In genomic region chr10:70174058-70174741, GRCh38 we compare ENCODE assay signal across 1 cellular context.
TF ChIP-seq lines count a peak whose summit lies in the region.

No MANE protein-coding gene starts in this region.

TF ChIP-seq in HepG2, 621 proteins besides CTCF, POLR2A, EP300 and RAD21 (continued from another document and continues in another):
- TF ChIP-seq ZNF318 (CRISPR knock-in tag; IDR thresholded peaks at IDR 0.05) (0 out of 2 replicates have a peak, but pooled peaks have one; percentile 53), MYNN (CRISPR knock-in tag; IDR thresholded peaks at IDR 0.05; ENCODE audit: low read depth) (no peak), ZBTB34 (CRISPR knock-in tag; IDR thresholded peaks at IDR 0.05) (no peak), ZNF598 (CRISPR knock-in tag; IDR thresholded peaks at IDR 0.05; ENCODE audit: borderline replicate concordance) (peak; percentile 40; the same call in 1 of the 2 replicates), SSRP1 (CRISPR knock-in tag; IDR thresholded peaks at IDR 0.05) (no peak), ETV5 (CRISPR knock-in tag; IDR thresholded peaks at IDR 0.05; ENCODE audit: borderline replicate concordance) (peak; percentile 96), HMGXB3 (CRISPR knock-in tag; IDR thresholded peaks at IDR 0.05; ENCODE audit: borderline replicate concordance) (no peak), ZNF451 (CRISPR knock-in tag; IDR thresholded peaks at IDR 0.05) (no peak), KDM1A (CRISPR knock-in tag; IDR thresholded peaks at IDR 0.05) (no peak), MIXL1 (CRISPR knock-in tag; IDR thresholded peaks at IDR 0.05) (no peak), ZBTB46 (CRISPR knock-in tag; IDR thresholded peaks at IDR 0.05; ENCODE audit: borderline replicate concordance) (no peak), GLMP (CRISPR knock-in tag; IDR thresholded peaks at IDR 0.05; ENCODE audit: borderline replicate concordance) (no peak), ELF1 (CRISPR knock-in tag; IDR thresholded peaks at IDR 0.05) (peak; percentile 89), ZUFSP (CRISPR knock-in tag; IDR thresholded peaks at IDR 0.05; ENCODE audit: borderline replicate concordance) (no peak), CBX5 (CRISPR knock-in tag; IDR thresholded peaks at IDR 0.05; ENCODE audit: borderline replicate concordance) (no peak), CREM (IDR thresholded peaks at IDR 0.05) (peak; percentile 46; the same call in 1 of the 2 replicates), CREM (CRISPR knock-in tag; IDR thresholded peaks at IDR 0.05) (no peak), ZNF768 (CRISPR knock-in tag; IDR thresholded peaks at IDR 0.05) (no peak; the same call in 1 of the 2 replicates), KLF6 (CRISPR knock-in tag; IDR thresholded peaks at IDR 0.05) (0 out of 2 replicates have a peak, but pooled peaks have one; percentile 47), HOXA7 (CRISPR knock-in tag; IDR thresholded peaks at IDR 0.05) (no peak), ZNF75D (CRISPR knock-in tag; IDR thresholded peaks at IDR 0.05; ENCODE audit: borderline replicate concordance) (no peak), PAXIP1 (CRISPR knock-in tag; conservative IDR thresholded peaks at IDR 0.05) (peak; percentile 69), HDAC2 (CRISPR knock-in tag; IDR thresholded peaks at IDR 0.05) (peak; percentile 71), FUBP1 (CRISPR knock-in tag; IDR thresholded peaks at IDR 0.05; ENCODE audit: borderline replicate concordance) (no peak), CHD4 (IDR thresholded peaks at IDR 0.05; ENCODE audit: borderline replicate concordance, low read length) (no peak)
